In genomic region chr14:99188721-99189120, GRCh38 we compare ENCODE assay signal across 11 cellular contexts.
DNase-seq lines count a peak whose midpoint lies in the region; FAIRE-seq and TF ChIP-seq lines count a peak whose summit lies in the region.
"Had no signal": no experiment of that assay in that cellular context is flagged by ENCODE, and none has a peak within 500 bp of the region (broad histone marks: within the 10 kb centered on the region; RNA-seq: fewer than 3 reads in every experiment).

No MANE protein-coding gene starts in this region.

- H3K36me3 ChIP-seq in MM.1S (replicated peaks; ENCODE audit: insufficient read depth, low read length), result no peaks in the 10 kb centered on the region
- H3K36me3 ChIP-seq: tibial artery had no signal

- no peak overlapping the region for H3K27ac ChIP-seq in MM.1S (ENCODE audit: low read length)
- H3K27ac ChIP-seq: tibial artery had no signal

- no peak overlapping the region for H3K4me3 ChIP-seq in MM.1S (ENCODE audit: low read length)
- H3K4me3 ChIP-seq: tibial artery had no signal

- peak; percentile 85 for DNase-seq in activated effector memory CD4-positive, alpha-beta T cell treated with anti-CD3 and anti-CD28 coated beads, Interleukin-2, amount 50 U/mL, for 16 hours
- no peak for DNase-seq in activated effector memory CD4-positive, alpha-beta T cell treated with Interleukin-2 at 50 U/mL for 16 hours
- DNase-seq in activated CD4-positive, alpha-beta memory T cell treated with anti-CD3 and anti-CD28 coated beads, Interleukin-2, amount 10 ng/mL, durations not matched to agents 7 days and 5 days, result peak; percentile 57
- peak; percentile 42 for DNase-seq in cerebellum (ENCODE audit: low spot score)
- no peak for DNase-seq in MM.1S
- DNase-seq in RCC 7860 (ENCODE audit: low spot score), result no peak
- DNase-seq in HUDEP-2 (lab: John Stamatoyannopoulos, UW; ENCODE audit: unreplicated experiment in 76 of 76), result no peak
- DNase-seq: NCI-H446, SW 1271 had no signal

- no peak for FAIRE-seq in RCC 7860 (lab: Jason Lieb, UNC)

- no peaks in the 10 kb centered on the region for H3K27me3 ChIP-seq in MM.1S (replicated peaks; ENCODE audit: insufficient read depth, low read length)

- H2AFZ ChIP-seq in MM.1S (ENCODE audit: low read length), result no peak overlapping the region

- POLR2A ChIA-PET in activated CD4-positive, alpha-beta memory T cell treated with anti-CD3 and anti-CD28 coated beads, Interleukin-2, amount 10 ng/mL, durations not matched to agents 7 days and 5 days (lab: Charles Lee), result interaction anchor here (0.8 to 6.2 kb wide), 19 partner anchors 10 to 1013 kb away, joined by 3 to 155 read pairs (median 6); partner anchors contain the start of gene BCL11B

- H3K4me1 ChIP-seq in MM.1S (ENCODE audit: low read length), result no peaks in the 10 kb centered on the region

- no peaks in the 10 kb centered on the region for H3K27me3 Mint-ChIP-seq in activated CD4-positive, alpha-beta memory T cell treated with anti-CD3 and anti-CD28 coated beads, Interleukin-2, amount 10 ng/mL, durations not matched to agents 7 days and 5 days
- no peaks in the 10 kb centered on the region for H3K27me3 Mint-ChIP-seq in stimulated activated naive CD8-positive, alpha-beta T cell treated with anti-CD3 and anti-CD28 coated beads, Interleukin-15, Interleukin-2, amounts not matched to agents 100 ng/mL and 50 ng/mL, for 24 hours

- no peaks in the 10 kb centered on the region for H3K9me2 ChIP-seq in MM.1S (replicated peaks; ENCODE audit: insufficient read depth, low read length)

- H3K4me1 Mint-ChIP-seq in activated CD4-positive, alpha-beta memory T cell treated with anti-CD3 and anti-CD28 coated beads, Interleukin-2, amount 10 ng/mL, durations not matched to agents 7 days and 5 days, result peaks cover 93% of the 10 kb centered on the region
- peaks cover 97% of the 10 kb centered on the region for H3K4me1 Mint-ChIP-seq in stimulated activated naive CD8-positive, alpha-beta T cell treated with anti-CD3 and anti-CD28 coated beads, Interleukin-15, Interleukin-2, amounts not matched to agents 100 ng/mL and 50 ng/mL, for 24 hours (ENCODE audit: low read depth)

- no peaks in the 10 kb centered on the region for H3K9me3 ChIP-seq in MM.1S (replicated peaks; ENCODE audit: insufficient read depth, low read length)
- H3K9me3 ChIP-seq: tibial artery had no signal

- H3K36me3 Mint-ChIP-seq in activated CD4-positive, alpha-beta memory T cell treated with anti-CD3 and anti-CD28 coated beads, Interleukin-2, amount 10 ng/mL, durations not matched to agents 7 days and 5 days (ENCODE audit: low read depth), result peaks cover 52% of the 10 kb centered on the region
- peaks cover 14% of the 10 kb centered on the region for H3K36me3 Mint-ChIP-seq in stimulated activated naive CD8-positive, alpha-beta T cell treated with anti-CD3 and anti-CD28 coated beads, Interleukin-15, Interleukin-2, amounts not matched to agents 100 ng/mL and 50 ng/mL, for 24 hours (ENCODE audit: low read depth)

- H3K27ac Mint-ChIP-seq in activated CD4-positive, alpha-beta memory T cell treated with anti-CD3 and anti-CD28 coated beads, Interleukin-2, amount 10 ng/mL, durations not matched to agents 7 days and 5 days, result peak overlapping the region; percentile 88
- peak overlapping the region; percentile 96 for H3K27ac Mint-ChIP-seq in stimulated activated naive CD8-positive, alpha-beta T cell treated with anti-CD3 and anti-CD28 coated beads, Interleukin-15, Interleukin-2, amounts not matched to agents 100 ng/mL and 50 ng/mL, for 24 hours

- H3K79me2 ChIP-seq in MM.1S (ENCODE audit: low read length), result no peaks in the 10 kb centered on the region

- H3K9ac ChIP-seq in MM.1S (ENCODE audit: low read length), result no peak overlapping the region

- no peaks in the 10 kb centered on the region for H3F3A ChIP-seq in MM.1S (ENCODE audit: insufficient read depth, low read length)

- peak overlapping the region; percentile 77 for H3K4me3 Mint-ChIP-seq in activated CD4-positive, alpha-beta memory T cell treated with anti-CD3 and anti-CD28 coated beads, Interleukin-2, amount 10 ng/mL, durations not matched to agents 7 days and 5 days
- peak overlapping the region; percentile 80 for H3K4me3 Mint-ChIP-seq in stimulated activated naive CD8-positive, alpha-beta T cell treated with anti-CD3 and anti-CD28 coated beads, Interleukin-15, Interleukin-2, amounts not matched to agents 100 ng/mL and 50 ng/mL, for 24 hours

- no peaks in the 10 kb centered on the region for H4K20me1 ChIP-seq in MM.1S (ENCODE audit: insufficient read depth, low read length)

- no peaks in the 10 kb centered on the region for H3K9me3 Mint-ChIP-seq in activated CD4-positive, alpha-beta memory T cell treated with anti-CD3 and anti-CD28 coated beads, Interleukin-2, amount 10 ng/mL, durations not matched to agents 7 days and 5 days
- H3K9me3 Mint-ChIP-seq in stimulated activated naive CD8-positive, alpha-beta T cell treated with anti-CD3 and anti-CD28 coated beads, Interleukin-15, Interleukin-2, amounts not matched to agents 100 ng/mL and 50 ng/mL, for 24 hours, result no peaks in the 10 kb centered on the region

- CTCF ChIA-PET in activated CD4-positive, alpha-beta memory T cell treated with anti-CD3 and anti-CD28 coated beads, Interleukin-2, amount 10 ng/mL, durations not matched to agents 7 days and 5 days (lab: Charles Lee), result interaction anchor here (0.7 to 7.9 kb wide), 25 partner anchors 8 to 1210 kb away, joined by 3 to 80 read pairs (median 5); partner anchors contain the start of gene BCL11B

- TF ChIP-seq CTCF in MM.1S (IDR thresholded peaks at IDR 0.05; ENCODE audit: low read length), result no peak

- H3K4me2 ChIP-seq in MM.1S (ENCODE audit: low read depth, low read length), result no peak overlapping the region

Comparison
In these comparisons a context has a peak if more than half of its experiments do, and no peak if none do; other contexts are left out.
1. DNase-seq: peak in activated effector memory CD4-positive, alpha-beta T cell treated with anti-CD3 and anti-CD28 coated beads, Interleukin-2, amount 50 U/mL, for 16 hours (single experiment), activated CD4-positive, alpha-beta memory T cell treated with anti-CD3 and anti-CD28 coated beads, Interleukin-2, amount 10 ng/mL, durations not matched to agents 7 days and 5 days (single experiment) and cerebellum (single experiment); none in activated effector memory CD4-positive, alpha-beta T cell treated with Interleukin-2 at 50 U/mL for 16 hours (single experiment), MM.1S (single experiment), RCC 7860 (single experiment) and HUDEP-2 (0 of 76).